Comparison of ENCODE assay signal across 23 cellular contexts in the genomic region with DNA sequence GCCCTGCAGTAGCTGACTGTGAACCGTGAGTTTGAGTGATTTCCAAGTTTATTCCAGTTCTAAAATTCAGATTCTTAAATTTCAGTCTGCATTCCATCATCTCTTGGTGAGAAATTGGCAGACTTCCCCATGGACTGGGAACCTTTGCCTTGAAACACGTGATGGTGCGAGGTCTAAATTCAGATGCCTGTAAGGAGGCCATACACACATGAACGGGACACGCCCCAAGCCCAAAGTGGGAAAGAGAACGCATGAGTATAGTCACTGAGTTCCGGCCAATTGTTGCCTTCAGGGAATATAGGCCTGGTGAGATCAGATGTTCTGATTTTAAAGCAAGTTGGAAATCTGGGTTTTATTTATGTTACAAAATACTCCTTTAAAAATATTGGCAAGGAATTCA.
DNase-seq lines count a peak whose midpoint lies in the region; ATAC-seq, FAIRE-seq and TF ChIP-seq lines count a peak whose summit lies in the region.
"Had no signal": no experiment of that assay in that cellular context is flagged by ENCODE, and none has a peak within 500 bp of the region (broad histone marks: within the 10 kb centered on the region; RNA-seq: fewer than 3 reads in every experiment).

No MANE protein-coding gene starts in this region.

- H3K36me3 Mint-ChIP-seq in osteocyte (ENCODE audit: unreplicated experiment), result no peaks in the 10 kb centered on the region
- no peaks in the 10 kb centered on the region for H3K36me3 Mint-ChIP-seq in stimulated activated effector memory CD8-positive, alpha-beta T cell treated with anti-CD3 and anti-CD28 coated beads, Interleukin-12 subunit alpha, Interleukin-12 subunit beta, amount 100 ng/mL, for 72 hours
- H3K36me3 Mint-ChIP-seq: CD8-positive, alpha-beta memory T cell; natural killer cell had no signal

- peaks cover 38% of the 10 kb centered on the region for H3K4me1 Mint-ChIP-seq in osteocyte (ENCODE audit: unreplicated experiment)
- no peaks in the 10 kb centered on the region for H3K4me1 Mint-ChIP-seq in stimulated activated effector memory CD8-positive, alpha-beta T cell treated with anti-CD3 and anti-CD28 coated beads, Interleukin-12 subunit alpha, Interleukin-12 subunit beta, amount 100 ng/mL, for 72 hours
- H3K4me1 Mint-ChIP-seq: CD8-positive, alpha-beta memory T cell; natural killer cell had no signal

- no peak overlapping the region for H3K4me3 Mint-ChIP-seq in osteocyte (ENCODE audit: unreplicated experiment)
- H3K4me3 Mint-ChIP-seq in stimulated activated effector memory CD8-positive, alpha-beta T cell treated with anti-CD3 and anti-CD28 coated beads, Interleukin-12 subunit alpha, Interleukin-12 subunit beta, amount 100 ng/mL, for 72 hours, result no peak overlapping the region
- H3K4me3 Mint-ChIP-seq: activated T-cell treated with anti-CD3 and anti-CD28 coated beads, Interleukin-2, amount 50 U/mL, for 4 hours; CD8-positive, alpha-beta memory T cell; endodermal cell; natural killer cell had no signal

- no peak overlapping the region for H3K4me3 ChIP-seq in AG10803 (ENCODE audit: low read length)
- H3K4me3 ChIP-seq: ascending aorta, colonic mucosa had no signal

- no peak for ATAC-seq in GM19324 (IDR thresholded peaks at IDR 0.05; ENCODE audit: low FRiP score, unreplicated experiment)
- ATAC-seq in stimulated activated effector memory CD8-positive, alpha-beta T cell treated with anti-CD3 and anti-CD28 coated beads, Interleukin-12 subunit alpha, Interleukin-12 subunit beta, amount 100 ng/mL, for 72 hours, result no peak
- ATAC-seq: activated T-cell treated with anti-CD3 and anti-CD28 coated beads, Interleukin-2, amount 50 U/mL, for 4 hours; left colon; natural killer cell had no signal

- peak overlapping the region; percentile 80 for H3K27ac Mint-ChIP-seq in osteocyte (ENCODE audit: unreplicated experiment)
- H3K27ac Mint-ChIP-seq in stimulated activated effector memory CD8-positive, alpha-beta T cell treated with anti-CD3 and anti-CD28 coated beads, Interleukin-12 subunit alpha, Interleukin-12 subunit beta, amount 100 ng/mL, for 72 hours, result no peak overlapping the region
- H3K27ac Mint-ChIP-seq: CD8-positive, alpha-beta memory T cell; endodermal cell; natural killer cell had no signal

- DNase-seq in AG10803 (ENCODE audit: low read depth) (peak; percentile 72), M059J (ENCODE audit: low read depth) (peak; percentile 42), osteocyte (ENCODE audit: extremely low spot score, unreplicated experiment) (peak; percentile 89), NCI-H774 (lab: John Stamatoyannopoulos, UW) (no peak), NCI-H1694 (lab: John Stamatoyannopoulos, UW) (no peak)
- DNase-seq in stimulated activated effector memory CD8-positive, alpha-beta T cell treated with anti-CD3 and anti-CD28 coated beads, Interleukin-12 subunit alpha, Interleukin-12 subunit beta, amount 100 ng/mL, for 72 hours (ENCODE audit: low spot score in 2 of 2), result no peak
- DNase-seq: activated CD4-positive, CD25-positive, alpha-beta regulatory T cell treated with anti-CD3 and anti-CD28 coated beads, Interleukin-2, amount 50 U/mL, for 72 hours; activated naive CD4-positive, alpha-beta T cell treated with anti-CD3 and anti-CD28 coated beads, Interleukin-2, amount 50 U/mL, for 16 hours; activated T-cell treated with anti-CD3 and anti-CD28 coated beads, Interleukin-2, amount 50 U/mL, for 4 hours; CD8-positive, alpha-beta memory T cell; colonic mucosa; DMS53; endodermal cell; Kasumi-1; left colon; natural killer cell; NCI-H524; RPMI8226; stimulated activated CD4-positive, alpha-beta T cell treated with anti-CD3 and anti-CD28 coated beads, Interleukin-1b, Interleukin-23, amount 100 ng/mL, for 48 hours had no signal

- H3K9me3 Mint-ChIP-seq in osteocyte (ENCODE audit: unreplicated experiment), result no peaks in the 10 kb centered on the region
- peaks cover 21% of the 10 kb centered on the region for H3K9me3 Mint-ChIP-seq in stimulated activated effector memory CD8-positive, alpha-beta T cell treated with anti-CD3 and anti-CD28 coated beads, Interleukin-12 subunit alpha, Interleukin-12 subunit beta, amount 100 ng/mL, for 72 hours
- H3K9me3 Mint-ChIP-seq: endodermal cell had no signal

- no peaks in the 10 kb centered on the region for H3K27me3 Mint-ChIP-seq in osteocyte (ENCODE audit: unreplicated experiment)
- H3K27me3 Mint-ChIP-seq: CD8-positive, alpha-beta memory T cell had no signal

- FAIRE-seq in endometrium (lab: Jason Lieb, UNC), result peak; percentile 70
- FAIRE-seq: H54 had no signal

- TF ChIP-seq CTCF in AG10803 (conservative IDR thresholded peaks at IDR 0.05; ENCODE audit: low read length) (no peak), osteocyte (IDR thresholded peaks at IDR 0.05) (no peak)

Comparison
In these comparisons a context has a peak if more than half of its experiments do, and no peak if none do; other contexts are left out.
1. DNase-seq: peak in AG10803 (single experiment), M059J (single experiment) and osteocyte (single experiment); none in stimulated activated effector memory CD8-positive, alpha-beta T cell treated with anti-CD3 and anti-CD28 coated beads, Interleukin-12 subunit alpha, Interleukin-12 subunit beta, amount 100 ng/mL, for 72 hours (0 of 2), NCI-H774 (single experiment) and NCI-H1694 (single experiment).